26 cellular contexts compared by ENCODE assay signal in genomic region chr7:73921623-73922528, GRCh38.
DNase-seq lines count a peak whose midpoint lies in the region; ATAC-seq and TF ChIP-seq lines count a peak whose summit lies in the region.
"Had no signal": no experiment of that assay in that cellular context is flagged by ENCODE, and none has a peak within 500 bp of the region (broad histone marks: within the 10 kb centered on the region; RNA-seq: fewer than 3 reads in every experiment).

No MANE protein-coding gene starts in this region.

- H3K4me3 ChIP-seq in left ventricle myocardium inferior (no peak overlapping the region), right atrium auricular region (no peak overlapping the region), neuronal stem cell (ENCODE audit: low read length in 2 of 2) (no peak overlapping the region), aorta (ENCODE audit: low read length in 2 of 2) (no peak overlapping the region)
- H3K4me3 ChIP-seq: breast epithelium, colonic mucosa, hepatocyte, Peyer's patch, SJCRH30, thyroid gland had no signal

- H3K14ac ChIP-seq in neuronal stem cell (ENCODE audit: low read length): no peak overlapping the region

- DNase-seq in Right ventricle myocardium inferior (ENCODE audit: missing footprints) (no peak), left ventricle myocardium inferior (no peak), right atrium auricular region (ENCODE audit: low spot score) (peak; percentile 65), neuronal stem cell (ENCODE audit: low spot score) (no peak), aorta (no peak)
- no peak for DNase-seq in effector CD8-positive, alpha-beta T cell (lab: John Stamatoyannopoulos, UW)
- DNase-seq: activated CD4-positive, CD25-positive, alpha-beta regulatory T cell; activated naive CD4-positive, alpha-beta T cell treated with anti-CD3 and anti-CD28 coated beads, Interleukin-2, amount 50 U/mL, for 16 hours; amniotic stem cell; CD4-positive, alpha-beta memory T cell; colonic mucosa; DMS 273 treated with DMSO at 0.1 percent for 48 hours; effector memory CD4-positive, alpha-beta T cell; EL; erythroblast; GOT3; NCI-H1048; NCI-H1694 treated with DMSO at 0.1 percent for 48 hours; NCI-H510A treated with DMSO at 0.1 percent for 48 hours; Peyer's patch; SJCRH30; thyroid gland had no signal

- no peaks in the 10 kb centered on the region for H3K36me3 ChIP-seq in left ventricle myocardium inferior
- no peaks in the 10 kb centered on the region for H3K36me3 ChIP-seq in right atrium auricular region
- no peaks in the 10 kb centered on the region for H3K36me3 ChIP-seq in neuronal stem cell (replicated peaks in 1 of 2; ENCODE audit: control insufficient read depth in 2 of 2, insufficient read depth in 2 of 2, low read length in 2 of 2)
- no peaks in the 10 kb centered on the region for H3K36me3 ChIP-seq in aorta (ENCODE audit: control insufficient read depth in 1 of 2, insufficient read depth in 2 of 2, low read length in 1 of 2)
- H3K36me3 ChIP-seq: breast epithelium, colonic mucosa, Peyer's patch, SJCRH30, thyroid gland had no signal

- peak overlapping the region; percentile 41 for H2BK12ac ChIP-seq in neuronal stem cell (ENCODE audit: low read length)

- peak overlapping the region; percentile 43 for H4K91ac ChIP-seq in neuronal stem cell (ENCODE audit: low read depth, low read length, poor library complexity)

- WGBS in neuronal stem cell (ENCODE audit: extremely low coverage in 2 of 2, insufficient read length in 2 of 2, insufficient replicate concordance in 1 of 2), 2 donors: no CpG with 5 or more reads among the region's 15 CpGs
- 29% methylated on average over 15 of the region's 15 CpGs for WGBS in aorta, 2 donors

- no peak overlapping the region for H4K8ac ChIP-seq in neuronal stem cell (ENCODE audit: low read depth, low read length)

- peak overlapping the region; percentile 66 for H3K4ac ChIP-seq in neuronal stem cell (ENCODE audit: low read length)

- H3K9me3 ChIP-seq in left ventricle myocardium inferior (replicated peaks) (peaks cover 15% of the 10 kb centered on the region), right atrium auricular region (peaks cover 0 to 12% of the 10 kb centered on the region in 2 donors), neuronal stem cell (replicated peaks in 1 of 2; ENCODE audit: control insufficient read depth in 2 of 2, insufficient read depth in 1 of 2, low read depth in 1 of 2, low read length in 2 of 2) (no peaks in the 10 kb centered on the region), aorta (ENCODE audit: control insufficient read depth, low read length) (no peaks in the 10 kb centered on the region)
- H3K9me3 ChIP-seq: breast epithelium, colonic mucosa, Peyer's patch, thyroid gland had no signal

- peak overlapping the region; percentile 90 for H3K18ac ChIP-seq in neuronal stem cell (ENCODE audit: low read length)

- peak; percentile 58 for ATAC-seq in Right ventricle myocardium inferior
- peak; percentile 62 for ATAC-seq in aorta (ENCODE audit: low FRiP score)
- no peak for ATAC-seq in HG03139 (IDR thresholded peaks at IDR 0.05; ENCODE audit: unreplicated experiment)
- no peak for ATAC-seq in GM19023 (IDR thresholded peaks at IDR 0.05; ENCODE audit: unreplicated experiment)

- H2BK15ac ChIP-seq in neuronal stem cell (ENCODE audit: low read length): peak overlapping the region; percentile 96

- TF ChIP-seq CTCF in left ventricle myocardium inferior (IDR thresholded peaks at IDR 0.05; ENCODE audit: borderline replicate concordance) (no peak), right atrium auricular region (IDR thresholded peaks at IDR 0.05) (no peak)

- no peak overlapping the region for H3K27ac ChIP-seq in left ventricle myocardium inferior (replicated peaks)
- no peak overlapping the region for H3K27ac ChIP-seq in right atrium auricular region
- H3K27ac ChIP-seq in neuronal stem cell (replicated peaks; ENCODE audit: low read length): no peak overlapping the region
- H3K27ac ChIP-seq in aorta (ENCODE audit: low read depth in 1 of 2, low read length in 2 of 2): no peak overlapping the region
- H3K27ac ChIP-seq: breast epithelium, colonic mucosa, hepatocyte, Peyer's patch, SJCRH30, thyroid gland had no signal

- H3K4me1 ChIP-seq in left ventricle myocardium inferior: peaks cover 9% of the 10 kb centered on the region
- H3K4me1 ChIP-seq in right atrium auricular region: no peaks in the 10 kb centered on the region
- H3K4me1 ChIP-seq in neuronal stem cell (ENCODE audit: control insufficient read depth in 2 of 2, insufficient read depth in 1 of 2, low read depth in 1 of 2, low read length in 2 of 2): peaks cover 5 to 8% of the 10 kb centered on the region in 2 donors
- H3K4me1 ChIP-seq in aorta (ENCODE audit: control insufficient read depth in 1 of 2, insufficient read depth in 2 of 2, low read length in 2 of 2): no peaks in the 10 kb centered on the region
- H3K4me1 ChIP-seq: breast epithelium, colonic mucosa, Peyer's patch, SJCRH30, thyroid gland had no signal

- no peak overlapping the region for H3K9ac ChIP-seq in neuronal stem cell (ENCODE audit: low read depth, low read length, poor library complexity)

- H3K79me1 ChIP-seq in neuronal stem cell (ENCODE audit: low read depth, low read length): no peaks in the 10 kb centered on the region

- no peak overlapping the region for H2AFZ ChIP-seq in neuronal stem cell (ENCODE audit: low read length)
- H2AFZ ChIP-seq: hepatocyte had no signal

- peak overlapping the region; percentile 70 for H2AK5ac ChIP-seq in neuronal stem cell (ENCODE audit: low read depth, low read length)

- peaks cover 2% of the 10 kb centered on the region for H3K27me3 ChIP-seq in left ventricle myocardium inferior (ENCODE audit: low read depth)
- H3K27me3 ChIP-seq in right atrium auricular region: no peaks in the 10 kb centered on the region
- peaks cover 0 to 9% (median 0%) of the 10 kb centered on the region in 3 experiments for H3K27me3 ChIP-seq in neuronal stem cell (ENCODE audit: control insufficient read depth in 3 of 3, insufficient read depth in 3 of 3, low read depth in 1 of 3, low read length in 3 of 3)
- H3K27me3 ChIP-seq in aorta (ENCODE audit: control insufficient read depth in 1 of 2, insufficient read depth in 2 of 2, low read length in 1 of 2): no peaks in the 10 kb centered on the region
- H3K27me3 ChIP-seq: breast epithelium, colonic mucosa, Peyer's patch, SJCRH30, thyroid gland had no signal

- H2BK5ac ChIP-seq in neuronal stem cell (ENCODE audit: low read length): peak overlapping the region; percentile 82

- intact Hi-C loops in Right ventricle myocardium inferior (cut with DNase I): no loop called here
- intact Hi-C loops in left ventricle myocardium inferior (cut with micrococcal nuclease): no loop called here
- intact Hi-C loops in aorta (cut with DNase I): no loop called here

- no peak overlapping the region for H3K4me2 ChIP-seq in neuronal stem cell (ENCODE audit: insufficient read depth, low read length, poor library complexity, severe bottlenecking)
- H3K4me2 ChIP-seq: hepatocyte had no signal

- H3K23ac ChIP-seq in neuronal stem cell (ENCODE audit: low read depth, low read length, poor library complexity): no peak overlapping the region

- H2BK120ac ChIP-seq in neuronal stem cell (ENCODE audit: low read depth, low read length): peak overlapping the region; percentile 91

Comparison
In these comparisons a context has a peak if more than half of its experiments do, and no peak if none do; other contexts are left out.
1. ATAC-seq: peak in Right ventricle myocardium inferior (single experiment) and aorta (single experiment); none in HG03139 (single experiment) and GM19023 (single experiment).